8 cellular contexts compared by ENCODE assay signal in the genomic region with DNA sequence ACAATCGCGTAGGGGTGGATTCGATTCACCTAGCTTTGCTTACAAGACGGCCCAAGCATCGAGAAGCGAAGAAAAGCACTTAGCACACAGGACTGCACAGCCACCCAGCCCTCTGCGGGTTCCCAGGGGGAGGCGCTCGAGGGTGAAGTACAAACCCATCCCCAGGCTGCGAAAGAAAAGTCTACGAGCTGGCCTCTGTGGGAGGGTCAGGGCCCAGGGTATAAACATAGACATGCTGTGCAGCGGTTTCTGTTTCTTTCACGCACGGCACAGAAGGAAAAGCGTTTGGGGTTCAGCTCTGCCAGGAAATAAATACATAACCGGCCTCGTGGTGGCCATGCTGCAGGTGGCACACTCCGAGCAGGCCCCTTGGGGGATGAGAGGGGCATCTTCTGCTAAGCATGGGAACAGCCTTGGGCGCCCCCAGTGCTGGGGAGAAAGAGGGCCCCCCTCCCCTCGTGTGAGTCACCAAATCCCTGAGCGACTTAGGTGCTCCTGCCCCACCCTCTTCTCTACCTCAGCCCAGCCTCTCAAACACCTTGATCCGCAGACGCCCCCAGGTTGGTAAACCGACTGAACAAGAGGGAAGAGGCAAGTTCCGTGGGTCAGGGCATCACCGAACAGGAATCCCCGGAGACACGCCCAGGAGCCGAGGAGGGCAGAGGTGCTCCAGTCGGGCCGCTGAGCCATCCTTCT.
DNase-seq lines count a peak whose midpoint lies in the region; ATAC-seq, FAIRE-seq and TF ChIP-seq lines count a peak whose summit lies in the region.

No MANE protein-coding gene starts in this region.

- no peak overlapping the region for H3K4me3 ChIP-seq in KMS-11 (IDR thresholded peaks at IDR 0.05; ENCODE audit: insufficient read depth, low read depth, low read length)
- no peak overlapping the region for H3K4me3 ChIP-seq in small intestine (ENCODE audit: low read depth in 1 of 2, low read length in 2 of 2)

- H4K20me1 ChIP-seq in KMS-11 (ENCODE audit: insufficient read depth), result no peaks in the 10 kb centered on the region

- POLR2A ChIA-PET in CD4-positive, alpha-beta T cell (lab: Charles Lee), result interaction anchor here (0.6 to 5.3 kb wide), 30 partner anchors 9 to 533 kb away, joined by 3 to 105 read pairs (median 6); a partner anchor contains a TSS

- H3K4me2 ChIP-seq in KMS-11, result peak overlapping the region; percentile 65

- no peaks in the 10 kb centered on the region for H3K9me3 ChIP-seq in CD4-positive, alpha-beta T cell (ENCODE audit: control insufficient read depth, low read length)
- H3K9me3 ChIP-seq in small intestine (ENCODE audit: control insufficient read depth, low read depth), result no peaks in the 10 kb centered on the region

- peak; percentile 93 for ATAC-seq in CD4-positive, alpha-beta T cell (ENCODE audit: poor library complexity)
- peak; percentile 96 for ATAC-seq in GM21390 (IDR thresholded peaks at IDR 0.05; ENCODE audit: unreplicated experiment)
- ATAC-seq in activated T-cell treated with anti-CD3 and anti-CD28 coated beads, Interleukin-2, amount 50 U/mL, for 4 hours, result peak; percentile 83 to 85

- peaks cover 59% of the 10 kb centered on the region for H3K4me1 Mint-ChIP-seq in CD4-positive, alpha-beta T cell (ENCODE audit: low read depth)
- H3K4me1 Mint-ChIP-seq in activated T-cell treated with anti-CD3 and anti-CD28 coated beads, Interleukin-2, amount 50 U/mL, for 4 hours (ENCODE audit: low read depth), result peaks cover 52% of the 10 kb centered on the region

- peaks cover 5% of the 10 kb centered on the region for H3K36me3 Mint-ChIP-seq in CD4-positive, alpha-beta T cell (ENCODE audit: low read depth)
- peaks cover 6% of the 10 kb centered on the region for H3K36me3 Mint-ChIP-seq in activated T-cell treated with anti-CD3 and anti-CD28 coated beads, Interleukin-2, amount 50 U/mL, for 4 hours (ENCODE audit: insufficient read depth)

- no peak for FAIRE-seq in small intestine (lab: Jason Lieb, UNC)

- H3K4me1 ChIP-seq in KMS-11 (ENCODE audit: low read depth, poor library complexity, severe bottlenecking) (peaks cover 39% of the 10 kb centered on the region), small intestine (ENCODE audit: control insufficient read depth in 2 of 2, insufficient read depth in 1 of 2, low read depth in 1 of 2, low read length in 1 of 2) (no peaks in the 10 kb centered on the region)

- no peaks in the 10 kb centered on the region for H3K79me2 ChIP-seq in KMS-11 (ENCODE audit: insufficient read depth, low read depth)

- H3K27me3 Mint-ChIP-seq in CD4-positive, alpha-beta T cell, result no peaks in the 10 kb centered on the region
- H3K27me3 Mint-ChIP-seq in activated T-cell treated with anti-CD3 and anti-CD28 coated beads, Interleukin-2, amount 50 U/mL, for 4 hours (ENCODE audit: low read depth), result no peaks in the 10 kb centered on the region

- peak overlapping the region; percentile 80 for H2AFZ ChIP-seq in KMS-11 (ENCODE audit: low read depth)

- TF ChIP-seq CTCF in CD4-positive, alpha-beta T cell (IDR thresholded peaks at IDR 0.05), result peak; percentile 41
- TF ChIP-seq CTCF in KMS-11 (conservative IDR thresholded peaks at IDR 0.05; ENCODE audit: low read depth, low read length), result no peak; the same call in 1 of the 2 replicates

- DNase-seq in CD4-positive, alpha-beta T cell, result peak; percentile 64 to 78 (median 74)
- peak; percentile 66 for DNase-seq in activated T-cell treated with anti-CD3 and anti-CD28 coated beads, Interleukin-2, amount 50 U/mL, for 4 hours
- DNase-seq in small intestine (peak; percentile 53), nucleus accumbens (lab: John Stamatoyannopoulos, UW) (no peak), C1 segment of cervical spinal cord (lab: John Stamatoyannopoulos, UW) (no peak), NCI-H146 (lab: John Stamatoyannopoulos, UW) (no peak)

- 53 to 67% (median 63%) methylated on average over 30 to 31 of the region's 31 CpGs for WGBS in small intestine, 3 donors

- H3K36me3 ChIP-seq in KMS-11 (ENCODE audit: insufficient read depth), result no peaks in the 10 kb centered on the region
- H3K36me3 ChIP-seq in small intestine (ENCODE audit: control insufficient read depth in 2 of 2, insufficient read depth in 2 of 2, low read length in 2 of 2), result no peaks in the 10 kb centered on the region

- intact Hi-C loops in CD4-positive, alpha-beta T cell (cut with DNase I, micrococcal nuclease), result loop anchor here (1.0 to 5.0 kb wide), 3 partner anchors 14 to 250 kb away; no protein-coding TSS in a partner anchor

- H3K27ac Mint-ChIP-seq in CD4-positive, alpha-beta T cell, result peak overlapping the region; percentile 91

- CTCF ChIA-PET in CD4-positive, alpha-beta T cell (lab: Charles Lee), result interaction anchor here (0.6 to 5.6 kb wide), 31 partner anchors 10 to 203 kb away, joined by 3 to 75 read pairs (median 6); a partner anchor contains a TSS

- peak overlapping the region; percentile 76 for H3K9ac ChIP-seq in KMS-11

- H3K27ac ChIP-seq in CD4-positive, alpha-beta T cell (ENCODE audit: low read depth, low read length), result peak overlapping the region; percentile 60
- H3K27ac ChIP-seq in KMS-11 (peak overlapping the region; percentile 85), small intestine (ENCODE audit: low read depth in 1 of 2, low read length in 1 of 2) (peak overlapping the region in 1 of 2 donors; percentile 52)

- no peaks in the 10 kb centered on the region for H3K9me3 Mint-ChIP-seq in CD4-positive, alpha-beta T cell
- H3K9me3 Mint-ChIP-seq in activated T-cell treated with anti-CD3 and anti-CD28 coated beads, Interleukin-2, amount 50 U/mL, for 4 hours, result no peaks in the 10 kb centered on the region

- H3K27me3 ChIP-seq in CD4-positive, alpha-beta T cell (ENCODE audit: control insufficient read depth, insufficient read depth, low read length), result no peaks in the 10 kb centered on the region
- no peaks in the 10 kb centered on the region for H3K27me3 ChIP-seq in KMS-11 (ENCODE audit: insufficient read depth, low read depth)
- H3K27me3 ChIP-seq in small intestine (ENCODE audit: control insufficient read depth in 2 of 2, insufficient read depth in 2 of 2, low read length in 2 of 2), result no peaks in the 10 kb centered on the region

- peak overlapping the region; percentile 70 for H3K4me3 Mint-ChIP-seq in CD4-positive, alpha-beta T cell
- peak overlapping the region; percentile 71 for H3K4me3 Mint-ChIP-seq in activated T-cell treated with anti-CD3 and anti-CD28 coated beads, Interleukin-2, amount 50 U/mL, for 4 hours

Comparison
In these comparisons a context has a peak if more than half of its experiments do, and no peak if none do; other contexts are left out.
1. DNase-seq: peak in CD4-positive, alpha-beta T cell (10 of 10), activated T-cell treated with anti-CD3 and anti-CD28 coated beads, Interleukin-2, amount 50 U/mL, for 4 hours (single experiment) and small intestine (single experiment); none in nucleus accumbens (0 of 56), C1 segment of cervical spinal cord (0 of 14) and NCI-H146 (single experiment).
2. Peak in every context shown above with its lines, with median percentiles within 50 percentile points of each other: ATAC-seq.